11 cellular contexts compared by ENCODE assay signal in the genomic region with DNA sequence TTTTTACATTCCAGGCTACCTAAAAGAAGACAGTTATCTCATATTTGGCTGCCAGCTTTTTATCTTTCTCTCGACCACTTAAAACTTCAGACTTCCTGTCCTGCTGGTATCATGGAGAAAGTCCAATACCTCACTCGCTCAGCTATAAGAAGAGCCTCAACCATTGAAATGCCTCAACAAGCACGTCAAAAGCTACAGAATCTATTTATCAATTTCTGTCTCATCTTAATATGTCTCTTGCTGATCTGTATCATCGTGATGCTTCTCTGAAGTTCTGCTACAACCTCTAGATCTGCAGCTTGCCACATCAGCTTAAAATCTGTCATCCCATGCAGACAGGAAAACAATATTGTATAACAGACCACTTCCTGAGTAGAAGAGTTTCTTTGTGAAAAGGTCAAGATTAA. TPM values are rescaled to one million over a fixed set of nuclear protein-coding genes. Genes with fewer than 3 reads are reported as not detected.
DNase-seq lines count a peak whose midpoint lies in the region; ATAC-seq and TF ChIP-seq lines count a peak whose summit lies in the region.
"Had no signal": no experiment of that assay in that cellular context is flagged by ENCODE, and none has a peak within 500 bp of the region (broad histone marks: within the 10 kb centered on the region; RNA-seq: fewer than 3 reads in every experiment).

No MANE protein-coding gene starts in this region.

- peak overlapping the region; percentile 24 for H3K4me3 ChIP-seq in effector memory CD4-positive, alpha-beta T cell (ENCODE audit: insufficient read depth, low read depth, low read length, poor library complexity, severe bottlenecking)
- no peak overlapping the region for H3K4me3 ChIP-seq in transverse colon
- H3K4me3 ChIP-seq in coronary artery = no peak overlapping the region
- H3K4me3 ChIP-seq in OCI-LY7 (ENCODE audit: low read depth, low read length, poor library complexity, severe bottlenecking) = no peak overlapping the region

- peaks cover 6% of the 10 kb centered on the region for H3K4me1 ChIP-seq in effector memory CD4-positive, alpha-beta T cell (ENCODE audit: control insufficient read depth, insufficient read depth, low read length, poor library complexity, severe bottlenecking)
- H3K4me1 ChIP-seq in transverse colon (peaks cover 0 to 14% (median 0%) of the 10 kb centered on the region in 4 donors), OCI-LY7 (ENCODE audit: insufficient read depth, low read length, poor library complexity, severe bottlenecking) (no peaks in the 10 kb centered on the region)

- H3K4me1 Mint-ChIP-seq in CD4-positive, alpha-beta T cell (ENCODE audit: low read depth) = peaks cover 43% of the 10 kb centered on the region

- peaks cover 36% of the 10 kb centered on the region for H3K36me3 Mint-ChIP-seq in CD4-positive, alpha-beta T cell (ENCODE audit: low read depth)

- no TSS peak for BruUV-seq in OCI-LY7 (replicated peaks; lab: Mats Ljungman, UMichigan)

- H3K36me3 ChIP-seq in effector memory CD4-positive, alpha-beta T cell (ENCODE audit: control insufficient read depth, insufficient read depth, low read length) = no peaks in the 10 kb centered on the region
- H3K36me3 ChIP-seq in transverse colon = no peaks in the 10 kb centered on the region
- H3K36me3 ChIP-seq in OCI-LY7 (ENCODE audit: insufficient read depth, low read length) = no peaks in the 10 kb centered on the region

- no peaks in the 10 kb centered on the region for H3K27me3 Mint-ChIP-seq in CD4-positive, alpha-beta T cell

- peak overlapping the region; percentile 89 for H3K27ac Mint-ChIP-seq in CD4-positive, alpha-beta T cell

- DNase-seq in CD4-positive, alpha-beta T cell = peak in 3 of 10 experiments; percentile 6 to 24 (median 22)
- DNase-seq in KBM-7 = peak; percentile 41
- no peak for DNase-seq in effector memory CD4-positive, alpha-beta T cell
- DNase-seq in transverse colon = no peak
- DNase-seq in activated CD8-positive, alpha-beta memory T cell treated with anti-CD3 and anti-CD28 coated beads, Interleukin-2, amount 50 U/mL, for 48 hours = no peak
- no peak for DNase-seq in coronary artery (ENCODE audit: low spot score)
- DNase-seq in OCI-LY7 (ENCODE audit: low spot score) = no peak
- DNase-seq: DMS79 treated with DMSO at 0.1 percent for 48 hours; stimulated activated CD4-positive, alpha-beta T cell treated with anti-CD3 and anti-CD28 coated beads, Interleukin-4, amount 100 ng/mL, for 4 hours had no signal

- H3K9me2 ChIP-seq in OCI-LY7 (ENCODE audit: insufficient read depth, low read length) = no peaks in the 10 kb centered on the region

- POLR2A ChIA-PET in CD4-positive, alpha-beta T cell (lab: Charles Lee) = interaction anchor here (0.6 to 1.6 kb wide), 10 partner anchors 11 to 956 kb away, joined by 3 to 20 read pairs (median 4); partner anchors contain the start of genes CEP85L, GOPC and PLN
- POLR2A ChIA-PET in OCI-LY7 (lab: Charles Lee) = interaction anchor here (0.7 to 1.1 kb wide), 3 partner anchors 14 to 150 kb away, joined by 3 read pairs; no protein-coding TSS in a partner anchor

- CTCF ChIA-PET in CD4-positive, alpha-beta T cell (lab: Charles Lee) = interaction anchor here (1.3 to 1.4 kb wide), 2 partner anchors 92 to 519 kb away, joined by 3 read pairs; partner anchors contain the start of gene CEP85L
- CTCF ChIA-PET in OCI-LY7 (lab: Charles Lee; ENCODE audit: unreplicated experiment) = no interaction called here

- intact Hi-C loops in CD4-positive, alpha-beta T cell (cut with DNase I, micrococcal nuclease) = loop anchor here in 1 of 2 experiments (10.0 kb wide), 2 partner anchors 884 to 954 kb away; partner anchors contain the start of genes GOPC and NUS1
- intact Hi-C loops in transverse colon (cut with DNase I; ENCODE audit: low total_unique reads) = no loop called here
- intact Hi-C loops in OCI-LY7 (cut with micrococcal nuclease; ENCODE audit: unreplicated experiment) = no loop called here

- TF ChIP-seq CTCF in CD4-positive, alpha-beta T cell (IDR thresholded peaks at IDR 0.05) = no peak
- no peak for TF ChIP-seq CTCF in transverse colon (IDR thresholded peaks at IDR 0.05)
- TF ChIP-seq CTCF in coronary artery (IDR thresholded peaks at IDR 0.05) = no peak
- no peak for TF ChIP-seq CTCF in OCI-LY7 (conservative IDR thresholded peaks at IDR 0.05; ENCODE audit: low read length)

- no peaks in the 10 kb centered on the region for H3K9me3 ChIP-seq in CD4-positive, alpha-beta T cell (ENCODE audit: control insufficient read depth, low read length)
- H3K9me3 ChIP-seq in effector memory CD4-positive, alpha-beta T cell (ENCODE audit: control insufficient read depth, low read length) = no peaks in the 10 kb centered on the region
- H3K9me3 ChIP-seq in transverse colon (no peaks in the 10 kb centered on the region), OCI-LY7 (ENCODE audit: low read length) (no peaks in the 10 kb centered on the region)

- H4K20me1 ChIP-seq in OCI-LY7 (ENCODE audit: insufficient read depth, low read length) = no peaks in the 10 kb centered on the region

- no peak for TF ChIP-seq POLR2A in transverse colon (IDR thresholded peaks at IDR 0.05)

- ATAC-seq in CD4-positive, alpha-beta T cell (ENCODE audit: poor library complexity) = peak; percentile 93
- ATAC-seq in GM19463 (IDR thresholded peaks at IDR 0.05; ENCODE audit: unreplicated experiment) = peak; percentile 55

- H3K27me3 ChIP-seq in CD4-positive, alpha-beta T cell (ENCODE audit: control insufficient read depth, insufficient read depth, low read length) = no peaks in the 10 kb centered on the region
- no peaks in the 10 kb centered on the region for H3K27me3 ChIP-seq in effector memory CD4-positive, alpha-beta T cell (replicated peaks; ENCODE audit: control insufficient read depth, insufficient read depth, low read length, poor library complexity, severe bottlenecking)
- H3K27me3 ChIP-seq in transverse colon = no peaks in the 10 kb centered on the region

- no peak for TF ChIP-seq EP300 in transverse colon (IDR thresholded peaks at IDR 0.05; ENCODE audit: low read depth)

- H3K4me2 ChIP-seq in OCI-LY7 (ENCODE audit: low read length) = no peak overlapping the region

- no peak overlapping the region for H2AFZ ChIP-seq in OCI-LY7 (ENCODE audit: low read length)

- H3K9me3 Mint-ChIP-seq in CD4-positive, alpha-beta T cell = no peaks in the 10 kb centered on the region

- whole genome bisulfite sequencing in transverse colon (ENCODE audit: low coverage in 1 of 2), 2 donors = 39 to 40% methylated on average over 4 of the region's 4 CpGs

- peak overlapping the region; percentile 74 for H3K4me3 Mint-ChIP-seq in CD4-positive, alpha-beta T cell

- in situ Hi-C loops in KBM-7 (cut with MboI; ENCODE audit: low pct_unique_long_range_greater_than_20kb, low sequenced_read_pairs) = no loop called here
- in situ Hi-C loops in transverse colon (cut with MboI; ENCODE audit: low pct_ligation_motif_present in 1 of 4, low pct_unique_long_range_greater_than_20kb in 1 of 4, low sequenced_read_pairs in 3 of 4) = loop anchor here in 2 of 4 donors (25.0 kb wide), 2 partner anchors 228 to 572 kb away; no protein-coding TSS in a partner anchor

- peak overlapping the region; percentile 59 for H3K27ac ChIP-seq in CD4-positive, alpha-beta T cell (ENCODE audit: low read depth, low read length)
- H3K27ac ChIP-seq in effector memory CD4-positive, alpha-beta T cell (ENCODE audit: insufficient read depth, low read length, poor library complexity, severe bottlenecking) = peak overlapping the region; percentile 64
- H3K27ac ChIP-seq in transverse colon = peak overlapping the region in 2 of 4 donors; percentile 14 to 43
- peak overlapping the region in 1 of 2 donors; percentile 6 for H3K27ac ChIP-seq in coronary artery
- no peak overlapping the region for H3K27ac ChIP-seq in OCI-LY7 (ENCODE audit: low read depth, low read length, poor library complexity, severe bottlenecking)

- H3K79me2 ChIP-seq in OCI-LY7 (ENCODE audit: insufficient read depth, low read depth, low read length) = no peaks in the 10 kb centered on the region

RNA-seq across cellular contexts. Expression of gene PLN, which starts 10.7 kb away (rescaled TPM):
- not detected for total RNA-seq in CD4-positive, alpha-beta T cell
- total RNA-seq in transverse colon = 10 to 100 TPM; 32.6 to 52.0 (median 47.1) TPM
- not detected in 2 replicates for total RNA-seq in OCI-LY7 (2014; rRNA removed; shearing (Covaris generic))
- not detected in 2 replicates for total RNA-seq in OCI-LY7 (2022)
- total RNA-seq: kidney epithelial cell had no signal

Comparison
In these comparisons a context has a peak if more than half of its experiments do, and no peak if none do; other contexts are left out.
1. RNA of gene PLN, which starts 10.7 kb away (total RNA-seq): 32.6 to 52.0 TPM in transverse colon; not detected in CD4-positive, alpha-beta T cell and not detected in OCI-LY7; every median in the first group is over 10 times any median in the second.